In the genomic region with DNA sequence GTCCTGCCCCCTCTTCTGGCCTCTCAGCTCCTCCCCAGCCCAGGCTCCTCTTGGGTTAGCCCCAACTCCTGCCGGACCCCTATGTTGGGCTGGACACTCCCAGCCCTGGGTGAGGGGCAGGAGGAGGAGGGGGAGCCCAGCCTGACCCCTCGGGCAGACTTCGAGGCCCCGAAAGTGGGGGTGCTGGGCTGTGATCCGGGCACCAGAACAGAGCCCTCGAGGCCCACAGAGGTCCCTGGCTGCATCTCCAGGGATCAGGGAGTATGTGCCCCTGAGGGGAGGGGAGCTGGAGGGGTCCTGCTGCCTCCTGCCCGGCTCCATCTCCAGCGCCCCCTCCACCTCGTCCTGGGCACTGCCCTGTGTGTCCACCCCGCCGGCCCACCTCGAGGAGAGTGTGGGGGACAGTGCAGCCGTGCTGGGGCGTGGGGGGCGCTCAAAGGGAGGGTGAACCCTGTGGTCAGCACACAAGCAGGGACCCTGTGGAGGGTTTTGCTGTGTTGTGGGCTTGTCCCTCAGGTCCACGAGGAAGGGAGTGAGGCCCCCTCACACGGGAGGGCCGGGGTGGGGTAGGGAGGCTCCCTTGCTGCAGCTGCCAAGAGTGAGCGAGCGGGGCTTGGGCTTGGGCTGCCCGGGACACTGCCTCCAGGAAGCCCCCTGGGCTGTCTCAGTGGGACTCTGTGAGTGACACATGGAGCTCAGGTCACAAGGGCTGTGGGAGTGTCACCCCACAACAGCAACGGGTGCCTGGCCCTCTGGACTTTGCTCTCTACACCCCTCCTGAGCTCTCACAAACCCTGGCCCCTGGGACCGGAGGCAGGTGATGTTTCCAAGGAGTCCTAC, we compare ENCODE assay signal across 27 cellular contexts. TPM values are rescaled to one million over a fixed set of nuclear protein-coding genes. Genes with fewer than 3 reads are reported as not detected.
DNase-seq lines count a peak whose midpoint lies in the region; ATAC-seq, FAIRE-seq and TF ChIP-seq lines count a peak whose summit lies in the region.
"Had no signal": no experiment of that assay in that cellular context is flagged by ENCODE, and none has a peak within 500 bp of the region (broad histone marks: within the 10 kb centered on the region; RNA-seq: fewer than 3 reads in every experiment).

No MANE protein-coding gene starts in this region.

- no peaks in the 10 kb centered on the region for H3K27me3 ChIP-seq in right lobe of liver
- H3K27me3 ChIP-seq: hepatocyte, neural progenitor cell, testis, vagina had no signal

- no peak overlapping the region for H3K4me3 Mint-ChIP-seq in chondrocyte (ENCODE audit: unreplicated experiment)
- no peak overlapping the region for H3K4me3 Mint-ChIP-seq in CD14-positive monocyte
- H3K4me3 Mint-ChIP-seq: activated CD8-positive, alpha-beta T cell treated with anti-CD3 and anti-CD28 coated beads, Interleukin-2, amount 10 ng/mL, durations not matched to agents 7 days and 5 days; activated naive CD8-positive, alpha-beta T cell treated with anti-CD3 and anti-CD28 coated beads, Interleukin-2, amount 50 U/mL, for 24 hours; CD8-positive, alpha-beta T cell; immature natural killer cell; neural progenitor cell; stimulated activated effector memory CD8-positive, alpha-beta T cell treated with anti-CD3 and anti-CD28 coated beads, Interleukin-12 subunit alpha, Interleukin-12 subunit beta, amount 100 ng/mL, for 72 hours had no signal

- FAIRE-seq in HTR-8/SVneo (lab: Jason Lieb, UNC): peak; percentile 58
- FAIRE-seq: colon, TTC549 had no signal

- H3K4me1 ChIP-seq in right lobe of liver: peaks cover 0 to 56% (median 28%) of the 10 kb centered on the region in 4 donors
- H3K4me1 ChIP-seq: foreskin keratinocyte, neural progenitor cell had no signal

- WGBS in right lobe of liver (ENCODE audit: insufficient coverage, low coverage, low lambda C conversion rate, missing lambda C conversion rate): 64% methylated on average over 5 of the region's 23 CpGs

- H3K27ac ChIP-seq in right lobe of liver (peak overlapping the region; percentile 5 to 54 (median 44)), substantia nigra (ENCODE audit: low read depth, low read length, poor library complexity, severe bottlenecking) (peak overlapping the region; percentile 58)
- H3K27ac ChIP-seq: foreskin keratinocyte, neural progenitor cell, testis, vagina had no signal

- H3K4me1 Mint-ChIP-seq in chondrocyte (ENCODE audit: low read depth) (peaks cover 27% of the 10 kb centered on the region), CD14-positive monocyte (no peaks in the 10 kb centered on the region)
- H3K4me1 Mint-ChIP-seq: activated naive CD8-positive, alpha-beta T cell treated with anti-CD3 and anti-CD28 coated beads, Interleukin-2, amount 50 U/mL, for 24 hours; immature natural killer cell; neural progenitor cell; stimulated activated effector memory CD8-positive, alpha-beta T cell treated with anti-CD3 and anti-CD28 coated beads, Interleukin-12 subunit alpha, Interleukin-12 subunit beta, amount 100 ng/mL, for 72 hours had no signal

- DNase-seq in HTR-8/SVneo (ENCODE audit: insufficient read length, low spot score) (no peak), chondrocyte (ENCODE audit: low spot score) (peak; percentile 60), right lobe of liver (peak in 2 of 3 donors; percentile 19 to 59), substantia nigra (lab: John Stamatoyannopoulos, UW) (no peak), CD14-positive monocyte (ENCODE audit: low spot score) (no peak), occipital lobe (lab: John Stamatoyannopoulos, UW) (no peak)
- DNase-seq in activated CD4-positive, alpha-beta T cell treated with anti-CD3 and anti-CD28 coated beads, Interleukin-2, amount 50 U/mL, for 48 hours: no peak
- DNase-seq: activated CD4-positive, CD25-positive, alpha-beta regulatory T cell treated with anti-CD3 and anti-CD28 coated beads, Interleukin-2, amount 50 U/mL, for 72 hours; activated CD8-positive, alpha-beta T cell treated with anti-CD3 and anti-CD28 coated beads, Interleukin-2, amount 10 ng/mL, durations not matched to agents 7 days and 5 days; activated effector memory CD4-positive, alpha-beta T cell treated with anti-CD3 and anti-CD28 coated beads, Interleukin-2, amount 50 U/mL, for 16 hours; activated naive CD8-positive, alpha-beta T cell treated with anti-CD3 and anti-CD28 coated beads, Interleukin-2, amount 50 U/mL, for 24 hours; activated T-cell treated with anti-CD3 and anti-CD28 coated beads for 4 hours; DMS153; effector memory CD4-positive, alpha-beta T cell; foreskin keratinocyte; immature natural killer cell; NCI-H1105 treated with DMSO at 0.1 percent for 48 hours; stimulated activated CD4-positive, alpha-beta T cell treated with anti-CD3 and anti-CD28 coated beads, Interleukin-2, amount 100 ng/mL, for 48 hours; testis had no signal

- no peak for TF ChIP-seq POLR2A in right lobe of liver (IDR thresholded peaks at IDR 0.05)

- TF ChIP-seq CTCF in chondrocyte (IDR thresholded peaks at IDR 0.05): no peak
- TF ChIP-seq CTCF in right lobe of liver (IDR thresholded peaks at IDR 0.05): no peak
- no peak for TF ChIP-seq CTCF in CD14-positive monocyte (IDR thresholded peaks at IDR 0.05)

- H3K27ac Mint-ChIP-seq in chondrocyte (ENCODE audit: unreplicated experiment): no peak overlapping the region
- no peak overlapping the region for H3K27ac Mint-ChIP-seq in CD14-positive monocyte
- H3K27ac Mint-ChIP-seq: activated CD8-positive, alpha-beta T cell treated with anti-CD3 and anti-CD28 coated beads, Interleukin-2, amount 10 ng/mL, durations not matched to agents 7 days and 5 days; activated naive CD8-positive, alpha-beta T cell treated with anti-CD3 and anti-CD28 coated beads, Interleukin-2, amount 50 U/mL, for 24 hours; CD8-positive, alpha-beta T cell; immature natural killer cell; neural progenitor cell; stimulated activated effector memory CD8-positive, alpha-beta T cell treated with anti-CD3 and anti-CD28 coated beads, Interleukin-12 subunit alpha, Interleukin-12 subunit beta, amount 100 ng/mL, for 72 hours had no signal

- H3K9me3 Mint-ChIP-seq in chondrocyte (ENCODE audit: low read depth) (peaks cover 16% of the 10 kb centered on the region), CD14-positive monocyte (peaks cover 0 to 18% (median 8%) of the 10 kb centered on the region in 7 donors)
- H3K9me3 Mint-ChIP-seq: immature natural killer cell; stimulated activated effector memory CD8-positive, alpha-beta T cell treated with anti-CD3 and anti-CD28 coated beads, Interleukin-12 subunit alpha, Interleukin-12 subunit beta, amount 100 ng/mL, for 72 hours had no signal

- H3K9me3 ChIP-seq in right lobe of liver: no peaks in the 10 kb centered on the region
- H3K9me3 ChIP-seq: testis, vagina had no signal

- intact Hi-C loops in right lobe of liver (cut with DNase I): no loop called here
- intact Hi-C loops in CD14-positive monocyte (cut with micrococcal nuclease): no loop called here

- peaks cover 0 to 14% (median 0%) of the 10 kb centered on the region in 4 donors for H3K36me3 ChIP-seq in right lobe of liver
- H3K36me3 ChIP-seq: vagina had no signal

- H3K27me3 Mint-ChIP-seq in chondrocyte (ENCODE audit: low read depth) (no peaks in the 10 kb centered on the region), CD14-positive monocyte (ENCODE audit: low read depth in 3 of 3) (peaks cover 5 to 18% (median 17%) of the 10 kb centered on the region in 3 donors)

- H3K4me3 ChIP-seq in right lobe of liver: peak overlapping the region; percentile 69 to 91 (median 79)
- H3K4me3 ChIP-seq: hepatocyte, lung, neural progenitor cell, testis, vagina had no signal

- H3K36me3 Mint-ChIP-seq in chondrocyte (ENCODE audit: low read depth) (peaks cover 18% of the 10 kb centered on the region), CD14-positive monocyte (no peaks in the 10 kb centered on the region)
- H3K36me3 Mint-ChIP-seq: CD8-positive, alpha-beta T cell; immature natural killer cell; stimulated activated effector memory CD8-positive, alpha-beta T cell treated with anti-CD3 and anti-CD28 coated beads, Interleukin-12 subunit alpha, Interleukin-12 subunit beta, amount 100 ng/mL, for 72 hours had no signal

- ATAC-seq in right lobe of liver: peak in 3 of 4 donors; percentile 0 to 14 (median 6)
- ATAC-seq: activated CD8-positive, alpha-beta T cell treated with anti-CD3 and anti-CD28 coated beads, Interleukin-2, amount 10 ng/mL, durations not matched to agents 7 days and 5 days; activated naive CD8-positive, alpha-beta T cell treated with anti-CD3 and anti-CD28 coated beads, Interleukin-2, amount 50 U/mL, for 24 hours; CD8-positive, alpha-beta T cell; foreskin keratinocyte; stimulated activated effector memory CD8-positive, alpha-beta T cell treated with anti-CD3 and anti-CD28 coated beads, Interleukin-12 subunit alpha, Interleukin-12 subunit beta, amount 100 ng/mL, for 72 hours had no signal

RNA-seq across cellular contexts. Expression of a gene that starts 54.4 kb away (rescaled TPM):
- 322 to 628 TPM (median 616 TPM) in 3 replicates for total RNA-seq in chondrocyte
- total RNA-seq in right lobe of liver: 100 to 1,000 TPM; 261 to 487 (median 297) TPM
- 1 to 10 TPM in 1 of 2 donors, under 1 TPM in 1; 0.80 to 1.1 TPM for polyA plus RNA-seq in CD14-positive monocyte
- 15.4 TPM for total RNA-seq in occipital lobe

Comparison
In these comparisons a context has a peak if more than half of its experiments do, and no peak if none do; other contexts are left out.
1. DNase-seq: peak in chondrocyte (single experiment) and right lobe of liver (2 of 3); none in HTR-8/SVneo (single experiment), substantia nigra (0 of 49), CD14-positive monocyte (single experiment), activated CD4-positive, alpha-beta T cell treated with anti-CD3 and anti-CD28 coated beads, Interleukin-2, amount 50 U/mL, for 48 hours (0 of 2) and occipital lobe (single experiment).
2. RNA of a gene that starts 54.4 kb away (total RNA-seq): 322 to 628 TPM in chondrocyte and 261 to 487 TPM in right lobe of liver; 15.4 TPM in occipital lobe (single experiment); every median in the first group is over 10 times any median in the second.